Comparison of ENCODE assay signal across 1 cellular context in the genomic region with DNA sequence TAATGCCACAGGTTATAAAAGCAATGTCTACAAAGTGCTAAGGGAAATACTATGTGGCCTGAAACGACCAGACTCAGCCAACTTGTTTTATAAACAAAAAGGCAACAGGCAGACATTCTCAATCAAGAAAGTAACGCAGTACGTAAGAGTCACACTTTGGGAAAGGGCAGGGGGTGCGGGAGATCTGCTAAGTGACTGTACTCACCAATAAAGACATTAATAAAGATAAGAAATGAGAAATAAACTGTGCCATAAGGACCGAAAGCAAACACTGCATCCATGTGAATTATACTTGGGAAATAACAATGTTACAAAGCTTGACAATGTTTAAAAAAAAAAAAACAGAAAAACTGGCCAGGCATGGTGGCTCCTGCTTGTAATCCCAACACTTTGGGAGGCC.
TF ChIP-seq lines count a peak whose summit lies in the region.

No MANE protein-coding gene starts in this region.

TF ChIP-seq in WTC11, 78 proteins besides CTCF, POLR2A, EP300 and RAD21 (continued from another document):
- TF ChIP-seq, protein P1, sequence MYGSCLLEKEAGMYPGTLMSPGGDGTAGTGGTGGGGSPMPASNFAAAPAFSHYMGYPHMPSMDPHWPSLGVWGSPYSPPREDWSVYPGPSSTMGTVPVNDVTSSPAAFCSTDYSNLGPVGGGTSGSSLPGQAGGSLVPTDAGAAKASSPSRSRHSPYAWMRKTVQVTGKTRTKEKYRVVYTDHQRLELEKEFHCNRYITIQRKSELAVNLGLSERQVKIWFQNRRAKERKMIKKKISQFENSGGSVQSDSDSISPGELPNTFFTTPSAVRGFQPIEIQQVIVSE (CRISPR knock-in tag; IDR thresholded peaks at IDR 0.05; ENCODE audit: borderline replicate concordance): no peak
- TF ChIP-seq, protein P2, sequence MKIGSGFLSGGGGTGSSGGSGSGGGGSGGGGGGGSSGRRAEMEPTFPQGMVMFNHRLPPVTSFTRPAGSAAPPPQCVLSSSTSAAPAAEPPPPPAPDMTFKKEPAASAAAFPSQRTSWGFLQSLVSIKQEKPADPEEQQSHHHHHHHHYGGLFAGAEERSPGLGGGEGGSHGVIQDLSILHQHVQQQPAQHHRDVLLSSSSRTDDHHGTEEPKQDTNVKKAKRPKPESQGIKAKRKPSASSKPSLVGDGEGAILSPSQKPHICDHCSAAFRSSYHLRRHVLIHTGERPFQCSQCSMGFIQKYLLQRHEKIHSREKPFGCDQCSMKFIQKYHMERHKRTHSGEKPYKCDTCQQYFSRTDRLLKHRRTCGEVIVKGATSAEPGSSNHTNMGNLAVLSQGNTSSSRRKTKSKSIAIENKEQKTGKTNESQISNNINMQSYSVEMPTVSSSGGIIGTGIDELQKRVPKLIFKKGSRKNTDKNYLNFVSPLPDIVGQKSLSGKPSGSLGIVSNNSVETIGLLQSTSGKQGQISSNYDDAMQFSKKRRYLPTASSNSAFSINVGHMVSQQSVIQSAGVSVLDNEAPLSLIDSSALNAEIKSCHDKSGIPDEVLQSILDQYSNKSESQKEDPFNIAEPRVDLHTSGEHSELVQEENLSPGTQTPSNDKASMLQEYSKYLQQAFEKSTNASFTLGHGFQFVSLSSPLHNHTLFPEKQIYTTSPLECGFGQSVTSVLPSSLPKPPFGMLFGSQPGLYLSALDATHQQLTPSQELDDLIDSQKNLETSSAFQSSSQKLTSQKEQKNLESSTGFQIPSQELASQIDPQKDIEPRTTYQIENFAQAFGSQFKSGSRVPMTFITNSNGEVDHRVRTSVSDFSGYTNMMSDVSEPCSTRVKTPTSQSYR (CRISPR knock-in tag; IDR thresholded peaks at IDR 0.05): no peak
- no peak for TF ChIP-seq PRRX2 (CRISPR knock-in tag; IDR thresholded peaks at IDR 0.05)
- TF ChIP-seq ZNF232 (CRISPR knock-in tag; IDR thresholded peaks at IDR 0.05): no peak
- no peak for TF ChIP-seq ZNF396 (CRISPR knock-in tag; IDR thresholded peaks at IDR 0.05; ENCODE audit: borderline replicate concordance)
- TF ChIP-seq NR3C1 (CRISPR knock-in tag; conservative IDR thresholded peaks at IDR 0.05; ENCODE audit: low read depth): no peak
- no peak for TF ChIP-seq ZNF671 (CRISPR knock-in tag; IDR thresholded peaks at IDR 0.05)
- TF ChIP-seq, protein P3, sequence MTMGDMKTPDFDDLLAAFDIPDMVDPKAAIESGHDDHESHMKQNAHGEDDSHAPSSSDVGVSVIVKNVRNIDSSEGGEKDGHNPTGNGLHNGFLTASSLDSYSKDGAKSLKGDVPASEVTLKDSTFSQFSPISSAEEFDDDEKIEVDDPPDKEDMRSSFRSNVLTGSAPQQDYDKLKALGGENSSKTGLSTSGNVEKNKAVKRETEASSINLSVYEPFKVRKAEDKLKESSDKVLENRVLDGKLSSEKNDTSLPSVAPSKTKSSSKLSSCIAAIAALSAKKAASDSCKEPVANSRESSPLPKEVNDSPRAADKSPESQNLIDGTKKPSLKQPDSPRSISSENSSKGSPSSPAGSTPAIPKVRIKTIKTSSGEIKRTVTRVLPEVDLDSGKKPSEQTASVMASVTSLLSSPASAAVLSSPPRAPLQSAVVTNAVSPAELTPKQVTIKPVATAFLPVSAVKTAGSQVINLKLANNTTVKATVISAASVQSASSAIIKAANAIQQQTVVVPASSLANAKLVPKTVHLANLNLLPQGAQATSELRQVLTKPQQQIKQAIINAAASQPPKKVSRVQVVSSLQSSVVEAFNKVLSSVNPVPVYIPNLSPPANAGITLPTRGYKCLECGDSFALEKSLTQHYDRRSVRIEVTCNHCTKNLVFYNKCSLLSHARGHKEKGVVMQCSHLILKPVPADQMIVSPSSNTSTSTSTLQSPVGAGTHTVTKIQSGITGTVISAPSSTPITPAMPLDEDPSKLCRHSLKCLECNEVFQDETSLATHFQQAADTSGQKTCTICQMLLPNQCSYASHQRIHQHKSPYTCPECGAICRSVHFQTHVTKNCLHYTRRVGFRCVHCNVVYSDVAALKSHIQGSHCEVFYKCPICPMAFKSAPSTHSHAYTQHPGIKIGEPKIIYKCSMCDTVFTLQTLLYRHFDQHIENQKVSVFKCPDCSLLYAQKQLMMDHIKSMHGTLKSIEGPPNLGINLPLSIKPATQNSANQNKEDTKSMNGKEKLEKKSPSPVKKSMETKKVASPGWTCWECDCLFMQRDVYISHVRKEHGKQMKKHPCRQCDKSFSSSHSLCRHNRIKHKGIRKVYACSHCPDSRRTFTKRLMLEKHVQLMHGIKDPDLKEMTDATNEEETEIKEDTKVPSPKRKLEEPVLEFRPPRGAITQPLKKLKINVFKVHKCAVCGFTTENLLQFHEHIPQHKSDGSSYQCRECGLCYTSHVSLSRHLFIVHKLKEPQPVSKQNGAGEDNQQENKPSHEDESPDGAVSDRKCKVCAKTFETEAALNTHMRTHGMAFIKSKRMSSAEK (CRISPR knock-in tag; IDR thresholded peaks at IDR 0.05; ENCODE audit: borderline replicate concordance): no peak
- TF ChIP-seq TP53 (CRISPR knock-in tag; IDR thresholded peaks at IDR 0.05): no peak
- TF ChIP-seq IRF2 (CRISPR knock-in tag; IDR thresholded peaks at IDR 0.05; ENCODE audit: borderline replicate concordance, low read depth): no peak
- TF ChIP-seq FOXK1 (CRISPR knock-in tag; IDR thresholded peaks at IDR 0.05): no peak
- no peak for TF ChIP-seq KAT7 (CRISPR knock-in tag; IDR thresholded peaks at IDR 0.05; ENCODE audit: borderline replicate concordance)
- TF ChIP-seq MYBL2 (CRISPR knock-in tag; IDR thresholded peaks at IDR 0.05): no peak
- no peak for TF ChIP-seq CREM (CRISPR knock-in tag; IDR thresholded peaks at IDR 0.05)
- no peak for TF ChIP-seq CBFB (CRISPR knock-in tag; IDR thresholded peaks at IDR 0.05; ENCODE audit: low read depth)
- TF ChIP-seq, protein P4, sequence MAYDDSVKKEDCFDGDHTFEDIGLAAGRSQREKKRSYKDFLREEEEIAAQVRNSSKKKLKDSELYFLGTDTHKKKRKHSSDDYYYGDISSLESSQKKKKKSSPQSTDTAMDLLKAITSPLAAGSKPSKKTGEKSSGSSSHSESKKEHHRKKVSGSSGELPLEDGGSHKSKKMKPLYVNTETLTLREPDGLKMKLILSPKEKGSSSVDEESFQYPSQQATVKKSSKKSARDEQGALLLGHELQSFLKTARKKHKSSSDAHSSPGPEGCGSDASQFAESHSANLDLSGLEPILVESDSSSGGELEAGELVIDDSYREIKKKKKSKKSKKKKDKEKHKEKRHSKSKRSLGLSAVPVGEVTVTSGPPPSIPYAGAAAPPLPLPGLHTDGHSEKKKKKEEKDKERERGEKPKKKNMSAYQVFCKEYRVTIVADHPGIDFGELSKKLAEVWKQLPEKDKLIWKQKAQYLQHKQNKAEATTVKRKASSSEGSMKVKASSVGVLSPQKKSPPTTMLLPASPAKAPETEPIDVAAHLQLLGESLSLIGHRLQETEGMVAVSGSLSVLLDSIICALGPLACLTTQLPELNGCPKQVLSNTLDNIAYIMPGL (CRISPR knock-in tag; IDR thresholded peaks at IDR 0.05): no peak
- TF ChIP-seq, protein P5, sequence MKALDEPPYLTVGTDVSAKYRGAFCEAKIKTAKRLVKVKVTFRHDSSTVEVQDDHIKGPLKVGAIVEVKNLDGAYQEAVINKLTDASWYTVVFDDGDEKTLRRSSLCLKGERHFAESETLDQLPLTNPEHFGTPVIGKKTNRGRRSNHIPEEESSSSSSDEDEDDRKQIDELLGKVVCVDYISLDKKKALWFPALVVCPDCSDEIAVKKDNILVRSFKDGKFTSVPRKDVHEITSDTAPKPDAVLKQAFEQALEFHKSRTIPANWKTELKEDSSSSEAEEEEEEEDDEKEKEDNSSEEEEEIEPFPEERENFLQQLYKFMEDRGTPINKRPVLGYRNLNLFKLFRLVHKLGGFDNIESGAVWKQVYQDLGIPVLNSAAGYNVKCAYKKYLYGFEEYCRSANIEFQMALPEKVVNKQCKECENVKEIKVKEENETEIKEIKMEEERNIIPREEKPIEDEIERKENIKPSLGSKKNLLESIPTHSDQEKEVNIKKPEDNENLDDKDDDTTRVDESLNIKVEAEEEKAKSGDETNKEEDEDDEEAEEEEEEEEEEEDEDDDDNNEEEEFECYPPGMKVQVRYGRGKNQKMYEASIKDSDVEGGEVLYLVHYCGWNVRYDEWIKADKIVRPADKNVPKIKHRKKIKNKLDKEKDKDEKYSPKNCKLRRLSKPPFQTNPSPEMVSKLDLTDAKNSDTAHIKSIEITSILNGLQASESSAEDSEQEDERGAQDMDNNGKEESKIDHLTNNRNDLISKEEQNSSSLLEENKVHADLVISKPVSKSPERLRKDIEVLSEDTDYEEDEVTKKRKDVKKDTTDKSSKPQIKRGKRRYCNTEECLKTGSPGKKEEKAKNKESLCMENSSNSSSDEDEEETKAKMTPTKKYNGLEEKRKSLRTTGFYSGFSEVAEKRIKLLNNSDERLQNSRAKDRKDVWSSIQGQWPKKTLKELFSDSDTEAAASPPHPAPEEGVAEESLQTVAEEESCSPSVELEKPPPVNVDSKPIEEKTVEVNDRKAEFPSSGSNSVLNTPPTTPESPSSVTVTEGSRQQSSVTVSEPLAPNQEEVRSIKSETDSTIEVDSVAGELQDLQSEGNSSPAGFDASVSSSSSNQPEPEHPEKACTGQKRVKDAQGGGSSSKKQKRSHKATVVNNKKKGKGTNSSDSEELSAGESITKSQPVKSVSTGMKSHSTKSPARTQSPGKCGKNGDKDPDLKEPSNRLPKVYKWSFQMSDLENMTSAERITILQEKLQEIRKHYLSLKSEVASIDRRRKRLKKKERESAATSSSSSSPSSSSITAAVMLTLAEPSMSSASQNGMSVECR (CRISPR knock-in tag; IDR thresholded peaks at IDR 0.05; ENCODE audit: borderline replicate concordance): no peak
TF ChIP-seq in WTC11: peak in this region for 0.
